ENCODE assay signal across 20 cellular contexts in genomic region chr2:9964334-9964980, GRCh38.
"Had no signal": no experiment of that assay in that cellular context is flagged by ENCODE, and none has a peak within 500 bp of the region (broad histone marks: within the 10 kb centered on the region; RNA-seq: fewer than 3 reads in every experiment).

No MANE protein-coding gene starts in this region.

- H3K36me3 Mint-ChIP-seq: activated naive CD8-positive, alpha-beta T cell; WTC11 had no signal

- DNase-seq: activated CD4-positive, alpha-beta T cell treated with anti-CD3 and anti-CD28 coated beads for 4 hours; activated CD8-positive, alpha-beta T cell treated with anti-CD3 and anti-CD28 coated beads, Interleukin-2, amount 10 ng/mL, durations not matched to agents 7 days and 5 days; activated effector memory CD4-positive, alpha-beta T cell treated with anti-CD3 and anti-CD28 coated beads, Interleukin-2, amount 50 U/mL, for 16 hours; activated T-cell treated with anti-CD3 and anti-CD28 coated beads, Interleukin-2, amount 50 U/mL, for 24 hours; adrenal gland; brain microvascular endothelial cell; effector memory CD4-positive, alpha-beta T cell; foreskin keratinocyte; kidney; lower lobe of right lung; ovary; stimulated activated CD4-positive, alpha-beta T cell treated with anti-CD3 and anti-CD28 coated beads, Interleukin-4, amount 100 ng/mL, for 24 hours; stimulated activated naive CD8-positive, alpha-beta T cell treated with anti-CD3 and anti-CD28 coated beads, Interleukin-15, Interleukin-2, amounts not matched to agents 100 U/mL and 50 U/mL, for 24 hours; T-helper 9 cell; upper lobe of left lung had no signal

- H3K36me3 ChIP-seq: adrenal gland, ascending aorta, brain microvascular endothelial cell, ovary, prostate gland had no signal

- H3K4me3 ChIP-seq: adrenal gland, ascending aorta, lower lobe of right lung, ovary, prostate gland, right atrium auricular region, upper lobe of left lung had no signal

- H3K4me3 Mint-ChIP-seq: activated CD8-positive, alpha-beta T cell treated with anti-CD3 and anti-CD28 coated beads, Interleukin-2, amount 10 ng/mL, durations not matched to agents 7 days and 5 days; activated naive CD8-positive, alpha-beta T cell; activated T-cell treated with anti-CD3 and anti-CD28 coated beads, Interleukin-2, amount 50 U/mL, for 24 hours; WTC11 had no signal

- H3K27ac ChIP-seq: adrenal gland, ascending aorta, brain microvascular endothelial cell, foreskin keratinocyte, lower lobe of right lung, ovary, prostate gland, right atrium auricular region, upper lobe of left lung had no signal

- ATAC-seq: activated CD8-positive, alpha-beta T cell treated with anti-CD3 and anti-CD28 coated beads, Interleukin-2, amount 10 ng/mL, durations not matched to agents 7 days and 5 days; foreskin keratinocyte; lower lobe of right lung; stimulated activated naive CD8-positive, alpha-beta T cell treated with anti-CD3 and anti-CD28 coated beads, Interleukin-15, Interleukin-2, amounts not matched to agents 100 U/mL and 50 U/mL, for 24 hours; WTC11 had no signal

- H3K27me3 Mint-ChIP-seq: activated T-cell treated with anti-CD3 and anti-CD28 coated beads, Interleukin-2, amount 50 U/mL, for 24 hours had no signal

- H3K4me1 ChIP-seq: adrenal gland, ascending aorta, foreskin keratinocyte, prostate gland, right atrium auricular region had no signal

- H3K9me3 ChIP-seq: adrenal gland, ascending aorta, lower lobe of right lung, ovary, prostate gland, right atrium auricular region, upper lobe of left lung had no signal

- H3K27ac Mint-ChIP-seq: activated CD8-positive, alpha-beta T cell treated with anti-CD3 and anti-CD28 coated beads, Interleukin-2, amount 10 ng/mL, durations not matched to agents 7 days and 5 days; activated T-cell treated with anti-CD3 and anti-CD28 coated beads, Interleukin-2, amount 50 U/mL, for 24 hours; WTC11 had no signal

- H3K27me3 ChIP-seq: adrenal gland, ascending aorta, brain microvascular endothelial cell, foreskin keratinocyte, ovary, right atrium auricular region, upper lobe of left lung had no signal

- H3K9me3 Mint-ChIP-seq: activated T-cell treated with anti-CD3 and anti-CD28 coated beads, Interleukin-2, amount 50 U/mL, for 24 hours; WTC11 had no signal

- H3K4me1 Mint-ChIP-seq: WTC11 had no signal
